ENCODE assay signal across 10 cellular contexts in genomic region chr3:66150977-66151376, GRCh38.
"Had no signal": no experiment of that assay in that cellular context is flagged by ENCODE, and none has a peak within 500 bp of the region (broad histone marks: within the 10 kb centered on the region; RNA-seq: fewer than 3 reads in every experiment).

No MANE protein-coding gene starts in this region.

- H2AFZ ChIP-seq: GM23248 had no signal

- FAIRE-seq: H1, H54 had no signal

- ATAC-seq: HCT116 had no signal

- H3K4me3 Mint-ChIP-seq: H9, HFFc6 had no signal

- H3K9me3 ChIP-seq: HAP-1 had no signal

- H3K4me3 ChIP-seq: GM23248, HAP-1 had no signal

- H3K36me3 ChIP-seq: HAP-1 had no signal

- H3K9me3 Mint-ChIP-seq: H9, HFFc6 had no signal

- DNase-seq: GM23248, GOT3, H7, H9, HCEC 1CT, HFFc6 had no signal

- H3K27ac ChIP-seq: GM23248 had no signal

- H3K4me1 ChIP-seq: HAP-1 had no signal

- H3K27ac Mint-ChIP-seq: H9, HFFc6 had no signal
